14 cellular contexts compared by ENCODE assay signal in the genomic region with DNA sequence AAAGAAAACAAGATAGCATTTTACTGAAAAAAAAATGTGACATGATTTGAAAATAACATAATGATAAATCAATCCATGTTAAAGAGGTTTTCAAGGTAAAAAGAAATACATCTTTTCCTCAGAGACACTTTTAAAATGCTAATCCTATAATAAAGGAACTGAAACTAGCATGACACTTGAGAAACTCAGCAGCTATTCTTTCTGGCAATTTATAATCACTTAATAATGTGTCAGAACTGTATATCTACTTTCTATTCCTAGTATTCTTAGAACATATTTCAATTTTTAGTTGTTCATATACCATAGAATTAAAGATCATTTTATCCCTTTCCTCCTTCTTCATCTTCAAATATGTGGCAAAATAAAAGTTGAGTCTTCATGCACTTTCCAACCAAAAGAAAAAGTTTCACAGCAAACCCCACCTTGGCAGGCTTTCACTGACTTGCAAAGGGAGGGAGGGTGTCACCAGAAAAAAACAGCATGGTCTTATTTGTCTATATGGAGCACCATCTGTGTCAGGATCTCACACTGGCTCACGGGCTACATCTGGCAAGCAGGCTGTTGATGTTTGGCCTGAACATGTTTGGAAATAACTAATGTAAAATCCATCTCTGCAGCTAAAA. TPM values are rescaled to one million over a fixed set of nuclear protein-coding genes. Genes with fewer than 3 reads are reported as not detected.
DNase-seq lines count a peak whose midpoint lies in the region; ATAC-seq and TF ChIP-seq lines count a peak whose summit lies in the region.
"Had no signal": no experiment of that assay in that cellular context is flagged by ENCODE, and none has a peak within 500 bp of the region (broad histone marks: within the 10 kb centered on the region; RNA-seq: fewer than 3 reads in every experiment).

No MANE protein-coding gene starts in this region.

- no peaks in the 10 kb centered on the region for H3K9me3 Mint-ChIP-seq in Caco-2 (ENCODE audit: unreplicated experiment)
- no peaks in the 10 kb centered on the region for H3K9me3 Mint-ChIP-seq in activated CD8-positive, alpha-beta T cell treated with anti-CD3 and anti-CD28 coated beads for 36 hours
- H3K9me3 Mint-ChIP-seq: brain; stimulated activated naive CD8-positive, alpha-beta T cell treated with anti-CD3 and anti-CD28 coated beads, Interleukin-15, amount 100 ng/mL, for 72 hours had no signal

- CTCF ChIA-PET in Caco-2 (lab: Charles Lee) = no interaction called here
- CTCF ChIA-PET in activated CD8-positive, alpha-beta T cell treated with anti-CD3 and anti-CD28 coated beads for 36 hours (lab: Charles Lee) = no interaction called here

- no peak for TF ChIP-seq CTCF in Caco-2 (IDR thresholded peaks at IDR 0.05; ENCODE audit: insufficient read depth in 1 of 2, low read depth in 1 of 2, low read length in 1 of 2, severe bottlenecking in 1 of 2, unreplicated experiment in 1 of 2)
- TF ChIP-seq CTCF in activated CD8-positive, alpha-beta T cell treated with anti-CD3 and anti-CD28 coated beads for 36 hours (IDR thresholded peaks at IDR 0.05) = no peak

- intact Hi-C loops in Caco-2 (cut with micrococcal nuclease; ENCODE audit: unreplicated experiment) = no loop called here
- intact Hi-C loops in activated CD8-positive, alpha-beta T cell treated with anti-CD3 and anti-CD28 coated beads for 36 hours (cut with micrococcal nuclease) = no loop called here

- H3K4me1 Mint-ChIP-seq in Caco-2 (ENCODE audit: low read depth, unreplicated experiment) = no peaks in the 10 kb centered on the region
- H3K4me1 Mint-ChIP-seq in activated CD8-positive, alpha-beta T cell treated with anti-CD3 and anti-CD28 coated beads for 36 hours (ENCODE audit: low read depth) = no peaks in the 10 kb centered on the region
- H3K4me1 Mint-ChIP-seq: stimulated activated naive CD8-positive, alpha-beta T cell treated with anti-CD3 and anti-CD28 coated beads, Interleukin-15, amount 100 ng/mL, for 72 hours had no signal

- H3K27me3 ChIP-seq in Caco-2 (replicated peaks; ENCODE audit: control insufficient read depth, insufficient read depth, low read length) = no peaks in the 10 kb centered on the region

- BruUV-seq in Caco-2 (replicated peaks; lab: Mats Ljungman, UMichigan) = no TSS peak

- ATAC-seq in GM19452 (IDR thresholded peaks at IDR 0.05; ENCODE audit: unreplicated experiment) (peak; percentile 77), HG02970 (IDR thresholded peaks at IDR 0.05; ENCODE audit: low FRiP score, unreplicated experiment) (peak; percentile 68)
- ATAC-seq in activated CD8-positive, alpha-beta T cell treated with anti-CD3 and anti-CD28 coated beads for 36 hours = no peak
- ATAC-seq: Right ventricle myocardium inferior; stimulated activated naive CD8-positive, alpha-beta T cell treated with anti-CD3 and anti-CD28 coated beads, Interleukin-15, amount 100 ng/mL, for 72 hours had no signal

- peaks cover 7% of the 10 kb centered on the region for H3K27me3 Mint-ChIP-seq in Caco-2 (ENCODE audit: insufficient read depth, unreplicated experiment)
- H3K27me3 Mint-ChIP-seq in activated CD8-positive, alpha-beta T cell treated with anti-CD3 and anti-CD28 coated beads for 36 hours = peaks cover 10% of the 10 kb centered on the region
- H3K27me3 Mint-ChIP-seq: brain; stimulated activated naive CD8-positive, alpha-beta T cell treated with anti-CD3 and anti-CD28 coated beads, Interleukin-15, amount 100 ng/mL, for 72 hours had no signal

- H3K4me1 ChIP-seq in Caco-2 = no peaks in the 10 kb centered on the region

- peak; percentile 82 for DNase-seq in NCI-H1694 treated with DMSO at 0.1 percent for 48 hours (lab: John Stamatoyannopoulos, UW)
- no peak for DNase-seq in Caco-2
- no peak for DNase-seq in activated CD8-positive, alpha-beta T cell treated with anti-CD3 and anti-CD28 coated beads for 36 hours
- DNase-seq in DMS153 treated with DMSO at 0.1 percent for 48 hours (lab: John Stamatoyannopoulos, UW; ENCODE audit: unreplicated experiment) = no peak
- DNase-seq in GOT3 (lab: John Stamatoyannopoulos, UW) = no peak
- DNase-seq: Kasumi-1; stimulated activated naive CD8-positive, alpha-beta T cell treated with anti-CD3 and anti-CD28 coated beads, Interleukin-15, amount 100 ng/mL, for 72 hours had no signal

- POLR2A ChIA-PET in Caco-2 (lab: Charles Lee) = no interaction called here
- POLR2A ChIA-PET in activated CD8-positive, alpha-beta T cell treated with anti-CD3 and anti-CD28 coated beads for 36 hours (lab: Charles Lee) = no interaction called here

- peak overlapping the region; percentile 32; the same call in 1 of the 2 replicates for H3K4me3 ChIP-seq in GM08714 (ENCODE audit: low read length)
- no peak overlapping the region for H3K4me3 ChIP-seq in Caco-2 (ENCODE audit: low read depth, low read length)
- H3K4me3 ChIP-seq: skin epidermis had no signal

- H3K36me3 Mint-ChIP-seq in Caco-2 (ENCODE audit: insufficient read depth, unreplicated experiment) = no peaks in the 10 kb centered on the region
- no peaks in the 10 kb centered on the region for H3K36me3 Mint-ChIP-seq in activated CD8-positive, alpha-beta T cell treated with anti-CD3 and anti-CD28 coated beads for 36 hours (ENCODE audit: low read depth)
- H3K36me3 Mint-ChIP-seq: brain had no signal

- H3K9me3 ChIP-seq in Caco-2 = no peaks in the 10 kb centered on the region

- no peak overlapping the region for H3K4me3 Mint-ChIP-seq in Caco-2 (ENCODE audit: unreplicated experiment)
- no peak overlapping the region for H3K4me3 Mint-ChIP-seq in activated CD8-positive, alpha-beta T cell treated with anti-CD3 and anti-CD28 coated beads for 36 hours
- H3K4me3 Mint-ChIP-seq: brain; stimulated activated naive CD8-positive, alpha-beta T cell treated with anti-CD3 and anti-CD28 coated beads, Interleukin-15, amount 100 ng/mL, for 72 hours had no signal

- H3K27ac Mint-ChIP-seq in Caco-2 (ENCODE audit: unreplicated experiment) = no peak overlapping the region
- H3K27ac Mint-ChIP-seq in activated CD8-positive, alpha-beta T cell treated with anti-CD3 and anti-CD28 coated beads for 36 hours = no peak overlapping the region

- H3K36me3 ChIP-seq in Caco-2 (ENCODE audit: control insufficient read depth, insufficient read depth, low read length) = no peaks in the 10 kb centered on the region

RNA-seq across cellular contexts. Expression of a gene that starts 48.5 kb away (rescaled TPM):
- total RNA-seq in Caco-2 (2022) = not detected in 2 replicates
- not detected for total RNA-seq in activated CD8-positive, alpha-beta T cell treated with anti-CD3 and anti-CD28 coated beads for 36 hours
- total RNA-seq: fibroblast of villous mesenchyme had no signal
